8 cellular contexts compared by ENCODE assay signal in genomic region chr5:112956606-112957005, GRCh38.
"Had no signal": no experiment of that assay in that cellular context is flagged by ENCODE, and none has a peak within 500 bp of the region (broad histone marks: within the 10 kb centered on the region; RNA-seq: fewer than 3 reads in every experiment).

No MANE protein-coding gene starts in this region.

- ATAC-seq: GM23338 had no signal

- FAIRE-seq: H1, H54, HTR-8/SVneo had no signal

- H3K4me2 ChIP-seq: GM23338 had no signal

- H3K4me3 ChIP-seq: GM23338 had no signal

- DNase-seq: H9, HCEC 1CT, IMR-90, KBM-7 had no signal
